ENCODE assay signal across 8 cellular contexts in the genomic region with DNA sequence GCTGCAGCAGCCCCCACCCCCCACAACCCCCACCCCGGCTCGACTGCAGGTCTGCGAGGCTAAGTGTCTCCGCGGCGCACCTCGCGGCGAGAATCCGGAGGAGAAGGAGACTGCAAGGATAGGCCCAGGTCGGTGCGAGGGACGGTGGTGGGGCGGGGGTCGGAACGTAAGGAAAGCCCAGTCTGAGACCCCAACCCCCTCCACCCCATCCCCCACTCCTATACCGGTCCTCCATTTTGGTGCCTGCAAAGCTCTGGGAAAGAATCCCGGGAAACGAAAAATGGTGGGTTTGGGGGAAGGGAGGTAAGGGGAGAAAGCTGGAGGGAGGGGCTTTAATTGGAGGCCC. TPM values are rescaled to one million over a fixed set of nuclear protein-coding genes. Genes with fewer than 3 reads are reported as not detected.
DNase-seq lines count a peak whose midpoint lies in the region; ATAC-seq and TF ChIP-seq lines count a peak whose summit lies in the region.

No MANE protein-coding gene starts in this region.

- no peaks in the 10 kb centered on the region for H3K27me3 ChIP-seq in lower lobe of right lung (ENCODE audit: low read depth)
- no peaks in the 10 kb centered on the region for H3K27me3 ChIP-seq in upper lobe of left lung

- DNase-seq in DMS 273 (lab: John Stamatoyannopoulos, UW; ENCODE audit: unreplicated experiment), result peak; percentile 59
- no peak for DNase-seq in DMS 273 treated with DMSO at 0.1 percent for 48 hours (lab: John Stamatoyannopoulos, UW)
- peak; percentile 25 for DNase-seq in NCI-H69 (lab: John Stamatoyannopoulos, UW)
- peak; percentile 37 for DNase-seq in choroid plexus epithelial cell (ENCODE audit: low read depth)
- DNase-seq in lower lobe of right lung, result no peak
- DNase-seq in upper lobe of left lung, result no peak
- DNase-seq in stimulated activated CD4-positive, alpha-beta T cell treated with anti-CD3 and anti-CD28 coated beads, Interleukin-1b, Interleukin-23, amount 100 ng/mL, for 48 hours, result no peak
- DNase-seq in SHP77 (lab: John Stamatoyannopoulos, UW), result no peak

- ATAC-seq in lower lobe of right lung (peak; percentile 71 to 73), upper lobe of left lung (ENCODE audit: low FRiP score in 2 of 2) (peak; percentile 34 to 55)

- TF ChIP-seq CTCF in choroid plexus epithelial cell (conservative IDR thresholded peaks at IDR 0.05; ENCODE audit: low read depth, low read length) (no peak), lower lobe of right lung (IDR thresholded peaks at IDR 0.05) (no peak), upper lobe of left lung (IDR thresholded peaks at IDR 0.05) (no peak)

- H3K9me3 ChIP-seq in lower lobe of right lung (no peaks in the 10 kb centered on the region), upper lobe of left lung (no peaks in the 10 kb centered on the region)

- H3K27ac ChIP-seq in lower lobe of right lung, result peak overlapping the region; percentile 83
- H3K27ac ChIP-seq in upper lobe of left lung, result peak overlapping the region; percentile 85 to 90 (median 88)

- H3K4me3 ChIP-seq in choroid plexus epithelial cell (ENCODE audit: low read depth, low read length) (peak overlapping the region; percentile 72), lower lobe of right lung (peak overlapping the region; percentile 64), upper lobe of left lung (peak overlapping the region; percentile 48 to 69 (median 60))

- H3K36me3 ChIP-seq in lower lobe of right lung, result no peaks in the 10 kb centered on the region
- no peaks in the 10 kb centered on the region for H3K36me3 ChIP-seq in upper lobe of left lung

- H3K4me1 ChIP-seq in lower lobe of right lung (no peaks in the 10 kb centered on the region), upper lobe of left lung (no peaks in the 10 kb centered on the region)

- intact Hi-C loops in lower lobe of right lung (cut with DNase I), result no loop called here

- WGBS in upper lobe of left lung, 2 donors, result 0 to 47% methylated on average over 8 to 19 of the region's 19 CpGs

- no peak for TF ChIP-seq POLR2A in upper lobe of left lung (IDR thresholded peaks at IDR 0.05)

- TF ChIP-seq EP300 in upper lobe of left lung (IDR thresholded peaks at IDR 0.05), result no peak

RNA-seq across cellular contexts. Expression of gene BEX3, which starts 0.6 kb away (rescaled TPM):
- total RNA-seq in lower lobe of right lung (93.9 TPM), upper lobe of left lung (100 to 1,000 TPM in 4 of 6 donors, 10 to 100 TPM in 2; 89.4 to 204 (median 142) TPM)

RNA-seq across cellular contexts. Expression of gene TCEAL9, which starts 20.6 kb away (rescaled TPM):
- 34.6 TPM for total RNA-seq in lower lobe of right lung
- 10 to 100 TPM; 32.2 to 92.7 (median 36.4) TPM for total RNA-seq in upper lobe of left lung

RNA-seq across cellular contexts. Expression of gene TCEAL7, which starts 46.9 kb away (rescaled TPM):
- 3.2 TPM for total RNA-seq in lower lobe of right lung
- 1 to 10 TPM in 3 of 6 donors, under 1 TPM in 2, not detected in 1; 0.78 to 2.8 (median 1.8) TPM for total RNA-seq in upper lobe of left lung

Comparison
In these comparisons a context has a peak if more than half of its experiments do, and no peak if none do; other contexts are left out.
1. DNase-seq: peak in DMS 273 (single experiment), NCI-H69 (single experiment) and choroid plexus epithelial cell (single experiment); none in DMS 273 treated with DMSO at 0.1 percent for 48 hours (single experiment), lower lobe of right lung (single experiment), upper lobe of left lung (0 of 2), stimulated activated CD4-positive, alpha-beta T cell treated with anti-CD3 and anti-CD28 coated beads, Interleukin-1b, Interleukin-23, amount 100 ng/mL, for 48 hours (single experiment) and SHP77 (0 of 2).
2. Peak in every context shown above with its lines, with median percentiles within 50 percentile points of each other: H3K4me3 ChIP-seq.